13 cellular contexts compared by ENCODE assay signal in genomic region chr15:87724330-87724729, GRCh38.
"Had no signal": no experiment of that assay in that cellular context is flagged by ENCODE, and none has a peak within 500 bp of the region (broad histone marks: within the 10 kb centered on the region; RNA-seq: fewer than 3 reads in every experiment).

No MANE protein-coding gene starts in this region.

- H3K4me1 ChIP-seq: stomach, uterus had no signal

- H3K9me3 ChIP-seq: stomach, thoracic aorta, uterus had no signal

- DNase-seq: activated CD4-positive, alpha-beta memory T cell treated with anti-CD3 and anti-CD28 coated beads, Interleukin-2, amount 10 ng/mL, durations not matched to agents 7 days and 5 days; activated CD4-positive, alpha-beta T cell treated with anti-CD3 and anti-CD28 coated beads for 1 hour; activated gamma-delta T cell; activated T-cell treated with anti-CD3 and anti-CD28 coated beads, Interleukin-2, amount 50 U/mL, for 48 hours; anterior cingulate cortex; dermis blood vessel endothelial cell; left colon; mesendoderm; stimulated activated CD4-positive, alpha-beta T cell treated with anti-CD3 and anti-CD28 coated beads, Interleukin-15, amount 100 ng/mL, for 24 hours; stimulated activated CD4-positive, alpha-beta T cell treated with anti-CD3 and anti-CD28 coated beads, Interleukin-4, amount 100 ng/mL, for 4 hours; stomach; uterus had no signal

- H3K27ac ChIP-seq: stomach, thoracic aorta, uterus had no signal

- H3K4me3 ChIP-seq: stomach, thoracic aorta, uterus had no signal

- H3K36me3 ChIP-seq: stomach, thoracic aorta, uterus had no signal

- H3K27me3 ChIP-seq: uterus had no signal

- ATAC-seq: left colon had no signal
